32 cellular contexts compared by ENCODE assay signal in the genomic region with DNA sequence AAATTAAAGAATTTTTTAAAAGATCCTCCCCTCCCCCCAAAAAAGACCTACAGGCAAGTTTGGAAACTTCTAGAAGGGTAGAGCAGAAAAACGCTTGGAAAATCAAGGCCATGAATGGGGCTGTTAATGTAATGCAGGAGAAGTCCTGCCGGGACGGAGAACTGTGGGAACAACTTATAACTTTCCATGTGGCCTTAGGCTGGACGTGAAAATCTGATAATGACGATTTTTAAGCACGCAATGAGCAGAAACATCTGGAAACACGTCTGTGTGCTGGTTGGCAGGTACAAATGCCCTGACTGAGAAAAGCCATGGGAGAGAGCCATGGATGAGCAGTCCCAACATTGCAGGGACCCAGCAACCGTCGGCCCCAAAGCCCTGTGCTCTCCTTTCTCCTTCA.
"Had no signal": no experiment of that assay in that cellular context is flagged by ENCODE, and none has a peak within 500 bp of the region (broad histone marks: within the 10 kb centered on the region; RNA-seq: fewer than 3 reads in every experiment).

No MANE protein-coding gene starts in this region.

- H3K36me3 ChIP-seq: neural progenitor cell, neutrophil, right lobe of liver, spleen, suprapubic skin, tibial artery, transverse colon, upper lobe of right lung, uterus had no signal

- H3K36me3 Mint-ChIP-seq: naive thymus-derived CD4-positive, alpha-beta T cell; natural killer cell; neural progenitor cell; stimulated activated memory B cell treated with anti-CD40 and anti-IgM and Interleukin-4, amounts not matched to agents 10 μg/mL and 1 μg/mL and 100 μg/mL, for 72 hours; type B pancreatic cell had no signal

- H3K4me1 Mint-ChIP-seq: natural killer cell; stimulated activated memory B cell treated with anti-CD40 and anti-IgM and Interleukin-4, amounts not matched to agents 10 μg/mL and 1 μg/mL and 100 μg/mL, for 72 hours; stimulated activated naive CD8-positive, alpha-beta T cell treated with anti-CD3 and anti-CD28 coated beads, Interleukin-15, amount 100 ng/mL, for 72 hours had no signal

- H3K9me3 ChIP-seq: neutrophil, psoas muscle, right lobe of liver, spleen, suprapubic skin, testis, tibial artery, transverse colon, upper lobe of right lung, uterus had no signal

- H3K27ac ChIP-seq: neural progenitor cell, neutrophil, parathyroid adenoma, psoas muscle, right lobe of liver, skin epidermis, suprapubic skin, testis, tibial artery, transverse colon, upper lobe of right lung, uterus had no signal

- H3K9ac ChIP-seq: neural progenitor cell, parathyroid adenoma had no signal

- DNase-seq: naive thymus-derived CD4-positive, alpha-beta T cell; natural killer cell; nucleus accumbens; posterior cingulate gyrus; psoas muscle; right cardiac atrium; right lobe of liver; stimulated activated CD4-positive, alpha-beta T cell treated with anti-CD3 and anti-CD28 coated beads, Interleukin-12 subunit alpha, Interleukin-12 subunit beta, amount 100 ng/mL, for 4 hours; stimulated activated CD4-positive, alpha-beta T cell treated with anti-CD3 and anti-CD28 coated beads, Interleukin-1b, Interleukin-23, amount 100 ng/mL, for 48 hours; stimulated activated CD4-positive, alpha-beta T cell treated with anti-CD3 and anti-CD28 coated beads, Interleukin-4, amount 100 ng/mL, for 1 hour; stimulated activated CD4-positive, alpha-beta T cell treated with anti-CD3 and anti-CD28 coated beads, Interleukin-4, amount 100 ng/mL, for 4 hours; stimulated activated CD8-positive, alpha-beta memory T cell treated with anti-CD3 and anti-CD28 coated beads, Interleukin-4, amount 100 ng/mL, for 48 hours; stimulated activated naive CD4-positive, alpha-beta T cell; stimulated activated naive CD8-positive, alpha-beta T cell treated with anti-CD3 and anti-CD28 coated beads, Interleukin-15, amount 100 ng/mL, for 72 hours; stimulated activated naive CD8-positive, alpha-beta T cell treated with anti-CD3 and anti-CD28 coated beads, Interleukin-15, Interleukin-2, amounts not matched to agents 100 U/mL and 50 U/mL, for 24 hours; substantia nigra; testis; tibial artery; transverse colon; upper lobe of right lung; uterus had no signal

- H3K27me3 ChIP-seq: neural progenitor cell, neutrophil, right lobe of liver, spleen, suprapubic skin, testis, transverse colon, upper lobe of right lung, uterus had no signal

- H3K4me1 ChIP-seq: parathyroid adenoma, psoas muscle, right lobe of liver, testis, tibial artery, uterus had no signal

- ATAC-seq: naive thymus-derived CD4-positive, alpha-beta T cell; natural killer cell; psoas muscle; right cardiac atrium; right lobe of liver; stimulated activated memory B cell treated with anti-CD40 and anti-IgM and Interleukin-4, amounts not matched to agents 10 μg/mL and 1 μg/mL and 100 μg/mL, for 72 hours; stimulated activated naive CD8-positive, alpha-beta T cell treated with anti-CD3 and anti-CD28 coated beads, Interleukin-15, amount 100 ng/mL, for 72 hours; stimulated activated naive CD8-positive, alpha-beta T cell treated with anti-CD3 and anti-CD28 coated beads, Interleukin-15, Interleukin-2, amounts not matched to agents 100 U/mL and 50 U/mL, for 24 hours; upper lobe of right lung had no signal

- H3K4me3 Mint-ChIP-seq: naive thymus-derived CD4-positive, alpha-beta T cell; natural killer cell; nephron; neural progenitor cell; stimulated activated memory B cell treated with anti-CD40 and anti-IgM and Interleukin-4, amounts not matched to agents 10 μg/mL and 1 μg/mL and 100 μg/mL, for 72 hours; stimulated activated naive CD8-positive, alpha-beta T cell treated with anti-CD3 and anti-CD28 coated beads, Interleukin-15, amount 100 ng/mL, for 72 hours; type B pancreatic cell had no signal

- H3K9me3 Mint-ChIP-seq: naive thymus-derived CD4-positive, alpha-beta T cell; natural killer cell; nephron; neural progenitor cell; stimulated activated memory B cell treated with anti-CD40 and anti-IgM and Interleukin-4, amounts not matched to agents 10 μg/mL and 1 μg/mL and 100 μg/mL, for 72 hours; stimulated activated naive CD8-positive, alpha-beta T cell treated with anti-CD3 and anti-CD28 coated beads, Interleukin-15, amount 100 ng/mL, for 72 hours; type B pancreatic cell had no signal

- H3K27ac Mint-ChIP-seq: naive thymus-derived CD4-positive, alpha-beta T cell; natural killer cell; neural progenitor cell; progenitor cell of endocrine pancreas; stimulated activated memory B cell treated with anti-CD40 and anti-IgM and Interleukin-4, amounts not matched to agents 10 μg/mL and 1 μg/mL and 100 μg/mL, for 72 hours; stimulated activated naive CD8-positive, alpha-beta T cell treated with anti-CD3 and anti-CD28 coated beads, Interleukin-15, amount 100 ng/mL, for 72 hours; type B pancreatic cell had no signal

- H3K4me2 ChIP-seq: neural progenitor cell, smooth muscle cell had no signal

- H3K4me3 ChIP-seq: neural progenitor cell, psoas muscle, right lobe of liver, skin epidermis, smooth muscle cell, spleen, suprapubic skin, testis, tibial artery, transverse colon, upper lobe of right lung, uterus had no signal

- H2AFZ ChIP-seq: neural progenitor cell, parathyroid adenoma had no signal

- H3K79me2 ChIP-seq: parathyroid adenoma had no signal
